19 cellular contexts compared by ENCODE assay signal in the genomic region with DNA sequence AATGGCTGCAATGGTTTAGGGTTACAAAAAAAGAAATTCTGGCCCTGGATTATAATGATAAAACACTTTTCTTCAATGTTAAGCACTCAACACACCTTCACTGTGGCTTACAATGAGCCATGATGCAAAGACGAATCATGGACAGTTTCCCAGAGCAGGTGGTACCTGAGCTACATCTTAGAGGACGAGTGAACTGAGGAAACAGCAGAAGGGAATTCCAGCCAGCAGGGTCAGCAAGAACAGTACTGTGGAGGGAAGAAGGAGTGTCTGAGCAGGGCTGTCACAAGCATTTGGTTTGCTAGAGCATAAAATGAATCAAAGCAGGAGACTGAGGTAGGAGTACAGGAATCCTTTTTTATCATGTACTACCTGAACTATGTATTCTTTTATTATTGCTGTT.
"Had no signal": no experiment of that assay in that cellular context is flagged by ENCODE, and none has a peak within 500 bp of the region (broad histone marks: within the 10 kb centered on the region; RNA-seq: fewer than 3 reads in every experiment).

No MANE protein-coding gene starts in this region.

- H3K36me3 ChIP-seq: heart right ventricle, left lung, lower lobe of right lung, neural progenitor cell, pancreas had no signal

- H3K27ac ChIP-seq: coronary artery, heart right ventricle, left lung, lower lobe of right lung, neural progenitor cell, pancreas had no signal

- H3K4me3 Mint-ChIP-seq: endodermal cell; memory B cell; mesothelial cell of epicardium; natural killer cell treated with Interleukin-12 subunit alpha and Interleukin-12 subunit beta and Interleukin-15 and Interleukin-18, amount 100 ng/mL, for 72 hours; neural progenitor cell had no signal

- H3K9ac ChIP-seq: neural progenitor cell had no signal

- H3K27me3 Mint-ChIP-seq: natural killer cell treated with Interleukin-12 subunit alpha and Interleukin-12 subunit beta and Interleukin-15 and Interleukin-18, amount 100 ng/mL, for 72 hours; progenitor cell of endocrine pancreas had no signal

- H3K4me2 ChIP-seq: neural progenitor cell had no signal

- H3K9me3 ChIP-seq: lower lobe of right lung, pancreas had no signal

- DNase-seq: effector CD4-positive, alpha-beta T cell; endodermal cell; heart right ventricle; hypothalamus; left lung; lower lobe of right lung; nucleus accumbens; pancreas; right cardiac atrium; small intestine; stimulated activated CD4-positive, alpha-beta T cell treated with anti-CD3 and anti-CD28 coated beads, Interleukin-2, amount 100 ng/mL, for 48 hours; stimulated activated naive CD4-positive, alpha-beta T cell treated with Interleukin-2 at 50 U/mL for 16 hours; trophoblast cell had no signal

- H2AFZ ChIP-seq: neural progenitor cell had no signal

- H3K4me3 ChIP-seq: coronary artery, heart right ventricle, left lung, lower lobe of right lung, neural progenitor cell, pancreas had no signal

- H3K4me1 Mint-ChIP-seq: endodermal cell, memory B cell, mesothelial cell of epicardium, neural progenitor cell had no signal

- H3K36me3 Mint-ChIP-seq: memory B cell; mesothelial cell of epicardium; natural killer cell treated with Interleukin-12 subunit alpha and Interleukin-12 subunit beta and Interleukin-15 and Interleukin-18, amount 100 ng/mL, for 72 hours; neural progenitor cell had no signal

- ATAC-seq: heart right ventricle; left lung; lower lobe of right lung; natural killer cell treated with Interleukin-12 subunit alpha and Interleukin-12 subunit beta and Interleukin-15 and Interleukin-18, amount 100 ng/mL, for 72 hours; pancreas; right cardiac atrium had no signal

- H3K9me3 Mint-ChIP-seq: natural killer cell treated with Interleukin-12 subunit alpha and Interleukin-12 subunit beta and Interleukin-15 and Interleukin-18, amount 100 ng/mL, for 72 hours had no signal

- H3K4me1 ChIP-seq: heart right ventricle, left lung, lower lobe of right lung, neural progenitor cell, pancreas had no signal

- H3K27me3 ChIP-seq: heart right ventricle, left lung, neural progenitor cell, pancreas had no signal

- H3K27ac Mint-ChIP-seq: endodermal cell; memory B cell; mesothelial cell of epicardium; natural killer cell treated with Interleukin-12 subunit alpha and Interleukin-12 subunit beta and Interleukin-15 and Interleukin-18, amount 100 ng/mL, for 72 hours; neural progenitor cell; progenitor cell of endocrine pancreas had no signal
